2 cellular contexts compared by ENCODE assay signal in genomic region chr3:50171540-50172301, GRCh38.
TF ChIP-seq lines count a peak whose summit lies in the region.

No MANE protein-coding gene starts in this region.

TF ChIP-seq in A549, 52 proteins besides CTCF, POLR2A, EP300 and RAD21:
- no peak for TF ChIP-seq NR3C1 (IDR thresholded peaks at IDR 0.05)
- no peak for TF ChIP-seq JUN (IDR thresholded peaks at IDR 0.05)
- TF ChIP-seq SMC3 (IDR thresholded peaks at IDR 0.05) = no peak
- no peak for TF ChIP-seq CBX8 (IDR thresholded peaks at IDR 0.05)
- no peak for TF ChIP-seq ATOH8 (CRISPR knock-in tag; IDR thresholded peaks at IDR 0.05; ENCODE audit: low read depth)
- no peak for TF ChIP-seq TFCP2L1 (CRISPR knock-in tag; IDR thresholded peaks at IDR 0.05)
- TF ChIP-seq ZNF302 (CRISPR knock-in tag; IDR thresholded peaks at IDR 0.05) = no peak
- no peak for TF ChIP-seq SREBF2 (IDR thresholded peaks at IDR 0.05)
- TF ChIP-seq RARB (CRISPR knock-in tag; IDR thresholded peaks at IDR 0.05) = no peak
- no peak for TF ChIP-seq E2F6 (IDR thresholded peaks at IDR 0.05; ENCODE audit: borderline replicate concordance, low read depth)
- no peak for TF ChIP-seq POLR2AphosphoS2 (conservative IDR thresholded peaks at IDR 0.05; ENCODE audit: low read length)
- TF ChIP-seq ELK1 (IDR thresholded peaks at IDR 0.05; ENCODE audit: low read depth, low read length) = no peak
- no peak for TF ChIP-seq MYC (IDR thresholded peaks at IDR 0.05; ENCODE audit: borderline replicate concordance, low read length)
- TF ChIP-seq MAFK (IDR thresholded peaks at IDR 0.05; ENCODE audit: partially characterized antibody) = no peak
- TF ChIP-seq KDM1A (IDR thresholded peaks at IDR 0.05; ENCODE audit: low read depth) = no peak
- no peak for TF ChIP-seq BHLHE40 (IDR thresholded peaks at IDR 0.05; ENCODE audit: low read depth, low read length)
TF ChIP-seq in A549: peak in this region for 0.

TF ChIP-seq in endothelial cell of umbilical vein, 7 proteins besides CTCF, POLR2A, EP300 and RAD21:
- TF ChIP-seq EZH2 (IDR thresholded peaks at IDR 0.05; ENCODE audit: borderline replicate concordance, low read depth, low read length, severe bottlenecking) (no peak), JUN (IDR thresholded peaks at IDR 0.05; ENCODE audit: borderline replicate concordance, insufficient read depth, insufficient read length, low read depth) (no peak), MAX (IDR thresholded peaks at IDR 0.05; ENCODE audit: insufficient read depth, insufficient read length) (no peak), POLR2AphosphoS5 (IDR thresholded peaks at IDR 0.05; ENCODE audit: insufficient read depth, low read depth, low read length) (no peak), FOS (IDR thresholded peaks at IDR 0.05; ENCODE audit: borderline replicate concordance, insufficient read depth, low read length) (no peak), MYC (IDR thresholded peaks at IDR 0.05; ENCODE audit: low read depth, low read length) (no peak)
